ENCODE assay signal across 24 cellular contexts in genomic region chrX:17707731-17708130, GRCh38. TPM values are rescaled to one million over a fixed set of nuclear protein-coding genes. Genes with fewer than 3 reads are reported as not detected.
DNase-seq lines count a peak whose midpoint lies in the region; ATAC-seq, FAIRE-seq and TF ChIP-seq lines count a peak whose summit lies in the region.
"Had no signal": no experiment of that assay in that cellular context is flagged by ENCODE, and none has a peak within 500 bp of the region (broad histone marks: within the 10 kb centered on the region; RNA-seq: fewer than 3 reads in every experiment).

No MANE protein-coding gene starts in this region.

- no peaks in the 10 kb centered on the region for H3K36me3 ChIP-seq in HepG2 (replicated peaks in 1 of 2; ENCODE audit: control insufficient read depth in 1 of 2, insufficient read depth in 2 of 2, low read length in 2 of 2)
- H3K36me3 ChIP-seq in right lobe of liver: no peaks in the 10 kb centered on the region
- H3K36me3 ChIP-seq in mammary epithelial cell (ENCODE audit: insufficient read depth, low read length): no peaks in the 10 kb centered on the region
- H3K36me3 ChIP-seq: BE2C; BLaER1 treated with 17β-estradiol and CSF1 and Interleukin-3, amounts not matched to agents 10 nM and 100 nM had no signal

- POLR2A ChIA-PET in HepG2 (lab: Yijun Ruan, JAX): interaction anchor here (1.4 to 2.4 kb wide), 2 partner anchors 29 to 32 kb away, joined by 10 to 12 read pairs; partner anchors contain the start of gene SCML1

- CTCF ChIA-PET in HepG2 (lab: Yijun Ruan, JAX; ENCODE audit: low intra/inter-chr PET ratio, low total read pairs): no interaction called here
- CTCF ChIA-PET in mammary epithelial cell (lab: Charles Lee; ENCODE audit: low non-redundant PET): no interaction called here

- H3K9me3 ChIP-seq in HepG2 (ENCODE audit: low read length): no peaks in the 10 kb centered on the region
- no peaks in the 10 kb centered on the region for H3K9me3 ChIP-seq in right lobe of liver
- no peaks in the 10 kb centered on the region for H3K9me3 ChIP-seq in mammary epithelial cell (replicated peaks; ENCODE audit: insufficient read depth, low read length)
- H3K9me3 ChIP-seq: A549; BE2C; BLaER1 treated with 17β-estradiol and CSF1 and Interleukin-3, amounts not matched to agents 10 nM and 100 nM had no signal

- TF ChIP-seq EP300 in HepG2 (IDR thresholded peaks at IDR 0.05; ENCODE audit: low read depth in 2 of 2, low read length in 2 of 2) (no peak), HepG2 (CRISPR knock-in tag; IDR thresholded peaks at IDR 0.05; ENCODE audit: borderline replicate concordance) (no peak)

- no peak overlapping the region for H3K4me2 ChIP-seq in HepG2 (ENCODE audit: low read depth, low read length)
- H3K4me2 ChIP-seq in mammary epithelial cell (ENCODE audit: insufficient read depth, low read depth, low read length): peak overlapping the region; percentile 38
- H3K4me2 ChIP-seq: BLaER1 treated with 17β-estradiol and CSF1 and Interleukin-3, amounts not matched to agents 10 nM and 100 nM; GM23338 had no signal

- H3K9ac ChIP-seq in HepG2 (ENCODE audit: insufficient read depth, low read depth, low read length) (0 out of 2 replicates have a peak overlapping the region, but pooled peaks have one; percentile 29), mammary epithelial cell (ENCODE audit: insufficient read depth, low read length) (no peak overlapping the region)
- H3K9ac ChIP-seq: BLaER1 treated with 17β-estradiol and CSF1 and Interleukin-3, amounts not matched to agents 10 nM and 100 nM had no signal

- TF ChIP-seq CTCF in HepG2 (CRISPR knock-in tag; IDR thresholded peaks at IDR 0.05): no peak
- TF ChIP-seq CTCF in right lobe of liver (IDR thresholded peaks at IDR 0.05): no peak
- TF ChIP-seq CTCF in mammary epithelial cell (conservative IDR thresholded peaks at IDR 0.05 in 1 of 2, IDR thresholded peaks at IDR 0.05 in 1 of 2; ENCODE audit: extremely low read depth in 1 of 2, insufficient read depth in 1 of 2, low read depth in 1 of 2, low read length in 2 of 2): no peak

- dilution Hi-C loops in mammary epithelial cell (cut with HindIII; ENCODE audit: low sequenced_read_pairs): no loop called here

- in situ Hi-C loops in HepG2 (cut with HindIII; ENCODE audit: extremely low pct_ligation_motif_present, low pct_unique_long_range_greater_than_20kb) (no loop called here), mammary epithelial cell (cut with MboI; ENCODE audit: low sequenced_read_pairs in 2 of 2) (no loop called here)

- H3K4me3 ChIP-seq in HepG2 (replicated peaks in 1 of 3; ENCODE audit: insufficient read depth in 1 of 3, low read depth in 2 of 3, low read length in 3 of 3) (no peak overlapping the region), right lobe of liver (no peak overlapping the region), mammary epithelial cell (replicated peaks in 1 of 3; ENCODE audit: insufficient read depth in 1 of 3, low read depth in 2 of 3, low read length in 3 of 3) (no peak overlapping the region)
- H3K4me3 ChIP-seq: A549; BLaER1 treated with 17β-estradiol and CSF1 and Interleukin-3, amounts not matched to agents 10 nM and 100 nM; GM12878; GM23338 had no signal

- H3K27ac ChIP-seq in HepG2 (ENCODE audit: extremely low read length, insufficient read depth, low read length): no peak overlapping the region
- H3K27ac ChIP-seq in right lobe of liver: no peak overlapping the region
- no peak overlapping the region for H3K27ac ChIP-seq in mammary epithelial cell (ENCODE audit: insufficient read depth, low read depth, low read length)
- H3K27ac ChIP-seq in epithelial cell of prostate: peak overlapping the region; percentile 50
- H3K27ac ChIP-seq: BLaER1 treated with 17β-estradiol and CSF1 and Interleukin-3, amounts not matched to agents 10 nM and 100 nM had no signal

- 65% methylated on average over 3 of the region's 3 CpGs for WGBS in HepG2 (ENCODE audit: low lambda C conversion rate)
- WGBS in right lobe of liver (ENCODE audit: insufficient coverage, low coverage, low lambda C conversion rate, missing lambda C conversion rate): 58% methylated on average over 3 of the region's 3 CpGs
- WGBS in mammary epithelial cell (ENCODE audit: low coverage, missing lambda C conversion rate): 47% methylated on average over 3 of the region's 3 CpGs

- no peak for TF ChIP-seq POLR2A in HepG2 (IDR thresholded peaks at IDR 0.05; ENCODE audit: insufficient read depth in 1 of 2, low read depth in 2 of 2, low read length in 2 of 2)
- no peak for TF ChIP-seq POLR2A in right lobe of liver (IDR thresholded peaks at IDR 0.05)

- no peaks in the 10 kb centered on the region for H3K79me2 ChIP-seq in HepG2 (ENCODE audit: insufficient read depth, low read length)
- no peaks in the 10 kb centered on the region for H3K79me2 ChIP-seq in mammary epithelial cell (ENCODE audit: insufficient read depth, low read length)

- H4K20me1 ChIP-seq in HepG2 (ENCODE audit: insufficient read depth, low read length) (no peaks in the 10 kb centered on the region), mammary epithelial cell (ENCODE audit: insufficient read depth, low read length) (no peaks in the 10 kb centered on the region)

- FAIRE-seq in HepG2 (lab: Jason Lieb, UNC): no peak
- FAIRE-seq: A549, D721Med, GM12878, GM18507 had no signal

- H3K27me3 ChIP-seq in HepG2 (ENCODE audit: control insufficient read depth in 1 of 2, insufficient read depth in 2 of 2, low read length in 2 of 2) (no peaks in the 10 kb centered on the region), right lobe of liver (no peaks in the 10 kb centered on the region), mammary epithelial cell (ENCODE audit: insufficient read depth, low read length) (no peaks in the 10 kb centered on the region)
- H3K27me3 ChIP-seq: BE2C had no signal

- intact Hi-C loops in HepG2 (cut with micrococcal nuclease; ENCODE audit: unreplicated experiment): no loop called here
- intact Hi-C loops in right lobe of liver (cut with DNase I): no loop called here
- intact Hi-C loops in mammary epithelial cell (cut with micrococcal nuclease): loop anchor here (2.0 kb wide), 1 partner anchor 29 kb away; the partner anchor contains the start of gene SCML1

- no peak overlapping the region for H2AFZ ChIP-seq in HepG2 (ENCODE audit: low read length)
- peak overlapping the region; percentile 20 for H2AFZ ChIP-seq in mammary epithelial cell (ENCODE audit: low read depth, low read length)
- H2AFZ ChIP-seq: GM23338 had no signal

- ATAC-seq in HepG2 (no peak), right lobe of liver (no peak), HG02623 (IDR thresholded peaks at IDR 0.05; ENCODE audit: unreplicated experiment) (no peak)
- ATAC-seq: A549, GM12878, GM23338, HCT116 had no signal

- H3K4me1 ChIP-seq in HepG2 (ENCODE audit: insufficient read depth, low read length) (peaks cover 60% of the 10 kb centered on the region), right lobe of liver (no peaks in the 10 kb centered on the region), mammary epithelial cell (ENCODE audit: insufficient read depth, low read length) (peaks cover 24% of the 10 kb centered on the region)
- H3K4me1 ChIP-seq: BE2C; BLaER1 treated with 17β-estradiol and CSF1 and Interleukin-3, amounts not matched to agents 10 nM and 100 nM had no signal

- no peak for DNase-seq in HepG2 (ENCODE audit: low spot score)
- DNase-seq in right lobe of liver: no peak
- DNase-seq in mammary epithelial cell: peak; percentile 33
- DNase-seq in epithelial cell of prostate (ENCODE audit: low read depth, low spot score): no peak
- DNase-seq in OCI-M1 (lab: John Stamatoyannopoulos, UW): no peak
- DNase-seq: 8988T; ACHN; AML-193; BE2C; CD4-positive, alpha-beta T cell; CD8-positive, alpha-beta memory T cell; DMS 273 treated with DMSO at 0.1 percent for 48 hours; DMS79; EL; GDM1; H9 had no signal

- TF ChIP-seq RAD21 in HepG2 (CRISPR knock-in tag; IDR thresholded peaks at IDR 0.05): no peak

- no TSS peak for BruUV-seq in HepG2 (replicated peaks; lab: Mats Ljungman, UMichigan)
- no TSS peak for BruUV-seq in mammary epithelial cell (replicated peaks; lab: Mats Ljungman, UMichigan)

TF ChIP-seq in HepG2, 621 proteins besides CTCF, POLR2A, EP300 and RAD21 (continues in another document):
- TF ChIP-seq, protein P1, sequence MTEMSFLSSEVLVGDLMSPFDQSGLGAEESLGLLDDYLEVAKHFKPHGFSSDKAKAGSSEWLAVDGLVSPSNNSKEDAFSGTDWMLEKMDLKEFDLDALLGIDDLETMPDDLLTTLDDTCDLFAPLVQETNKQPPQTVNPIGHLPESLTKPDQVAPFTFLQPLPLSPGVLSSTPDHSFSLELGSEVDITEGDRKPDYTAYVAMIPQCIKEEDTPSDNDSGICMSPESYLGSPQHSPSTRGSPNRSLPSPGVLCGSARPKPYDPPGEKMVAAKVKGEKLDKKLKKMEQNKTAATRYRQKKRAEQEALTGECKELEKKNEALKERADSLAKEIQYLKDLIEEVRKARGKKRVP (CRISPR knock-in tag; IDR thresholded peaks at IDR 0.05): no peak

RNA-seq across cellular contexts. Expression of gene SCML1, which starts 29.6 kb away (rescaled TPM):
- total RNA-seq in HepG2 (2016; rRNA removed; fragmentation: Illumina TruSeq; extraction: Trizol): 24.2 and 29.0 TPM in 2 replicates
- 3.4 and 3.6 TPM in 2 replicates for total RNA-seq in HepG2 (2016; cell fraction: cytosol; rRNA removed; fragmentation: Illumina TruSeq; extraction: Trizol; ENCODE audit: low read depth)
- total RNA-seq in HepG2 (2016; cell fraction: insoluble cytoplasmic fraction; rRNA removed; fragmentation: Illumina TruSeq; extraction: Trizol): 25.6 and 30.1 TPM in 2 replicates
- total RNA-seq in HepG2 (2016; cell fraction: membrane; rRNA removed; fragmentation: Illumina TruSeq; extraction: Trizol): 15.1 and 16.1 TPM in 2 replicates
- total RNA-seq in HepG2 (2016; cell fraction: nucleus; rRNA removed; fragmentation: Illumina TruSeq; extraction: Trizol): 46.3 and 51.2 TPM in 2 replicates
- 98.2 and 129 TPM in 2 replicates for polyA plus RNA-seq in HepG2 (2011; rRNA removed)
- 52.1 and 54.9 TPM in 2 replicates for polyA plus RNA-seq in HepG2 (2011; cell fraction: cytosol; rRNA removed)
- polyA plus RNA-seq in HepG2 (2011; cell fraction: nucleus; rRNA removed): 132 and 134 TPM in 2 replicates
- 50.7 and 55.4 TPM in 2 replicates for polyA plus RNA-seq in HepG2 (2012)
- polyA plus RNA-seq in HepG2 (2016; cell fraction: cytosol; fragmentation: Illumina TruSeq; extraction: Trizol; ENCODE audit: low read depth): 2.7 and 4.0 TPM in 2 replicates
- 41.9 and 45.6 TPM in 2 replicates for polyA plus RNA-seq in HepG2 (2016; cell fraction: insoluble cytoplasmic fraction; fragmentation: Illumina TruSeq; extraction: Trizol; ENCODE audit: low read depth)
- 14.3 and 15.0 TPM in 2 replicates for polyA plus RNA-seq in HepG2 (2016; cell fraction: membrane; fragmentation: Illumina TruSeq; extraction: Trizol; ENCODE audit: low read depth)
- polyA plus RNA-seq in HepG2 (2016; cell fraction: nucleus; fragmentation: Illumina TruSeq; extraction: Trizol; ENCODE audit: insufficient read depth, low read depth): 122 and 131 TPM in 2 replicates
- 29.6 and 74.2 TPM in 2 replicates for polyA minus RNA-seq in HepG2 (2011; rRNA and poly(A)+ RNA removed; ENCODE audit: low replicate concordance)
- 26.4 and 26.5 TPM in 2 replicates for polyA minus RNA-seq in HepG2 (2011; cell fraction: cytosol; rRNA and poly(A)+ RNA removed)
- polyA minus RNA-seq in HepG2 (2011; cell fraction: nucleus; rRNA and poly(A)+ RNA removed): 77.5 and 82.1 TPM in 2 replicates
- 10 to 100 TPM in 5 of 6 experiments, 1 to 10 TPM in 1; 7.0 to 15.2 (median 13.8) TPM for total RNA-seq in right lobe of liver
- 10 to 100 TPM; 11.8 to 13.4 TPM for total RNA-seq in mammary epithelial cell
- 11.9 TPM for polyA plus RNA-seq in mammary epithelial cell
- polyA minus RNA-seq in mammary epithelial cell: 1.9 TPM
